Comparison of ENCODE assay signal across 19 cellular contexts in genomic region chr6:152571863-152572394, GRCh38.
A peak's percentile ranks its signal among the peaks of the same experiment; 100 is the strongest.
DNase-seq lines count a peak whose midpoint lies in the region; ATAC-seq and TF ChIP-seq lines count a peak whose summit lies in the region.
"Had no signal": no experiment of that assay in that cellular context is flagged by ENCODE, and none has a peak within 500 bp of the region (broad histone marks: within the 10 kb centered on the region; RNA-seq: fewer than 3 reads in every experiment).

No MANE protein-coding gene starts in this region.

- in situ Hi-C loops in GM23248 (cut with MboI) (no loop called here), brain microvascular endothelial cell (cut with HindIII; ENCODE audit: low pct_ligation_motif_present, low sequenced_read_pairs) (no loop called here)

- H3K27ac ChIP-seq in GM23248, result no peak overlapping the region
- peak overlapping the region; percentile 18 for H3K27ac ChIP-seq in caudate nucleus (ENCODE audit: low read depth, low read length)
- H3K27ac ChIP-seq in lower lobe of right lung, result peak overlapping the region; percentile 37
- H3K27ac ChIP-seq in upper lobe of left lung, result peak overlapping the region in 3 of 4 donors; percentile 67 to 74 (median 72)
- H3K27ac ChIP-seq in brain microvascular endothelial cell, result no peak overlapping the region
- H3K27ac ChIP-seq: A549; BLaER1 treated with 17β-estradiol and CSF1 and Interleukin-3, amounts not matched to agents 10 nM and 100 nM; HL-60; KMS-11; SJCRH30 had no signal

- TF ChIP-seq CTCF in lower lobe of right lung (IDR thresholded peaks at IDR 0.05) (no peak), upper lobe of left lung (IDR thresholded peaks at IDR 0.05) (no peak), brain microvascular endothelial cell (IDR thresholded peaks at IDR 0.05; ENCODE audit: low read depth, low read length, missing control alignments) (no peak)

- no peaks in the 10 kb centered on the region for H3K9me3 Mint-ChIP-seq in stimulated activated naive B cell treated with anti-CD40 and anti-IgM and Interleukin-4, amounts not matched to agents 10 μg/mL and 1 μg/mL and 100 μg/mL, for 72 hours
- H3K9me3 Mint-ChIP-seq: CD8-positive, alpha-beta T cell had no signal

- H3K36me3 Mint-ChIP-seq in stimulated activated naive B cell treated with anti-CD40 and anti-IgM and Interleukin-4, amounts not matched to agents 10 μg/mL and 1 μg/mL and 100 μg/mL, for 72 hours, result no peaks in the 10 kb centered on the region
- H3K36me3 Mint-ChIP-seq: CD8-positive, alpha-beta T cell had no signal

- TF ChIP-seq POLR2A in upper lobe of left lung (IDR thresholded peaks at IDR 0.05), result no peak

- H3K36me3 ChIP-seq in GM23248 (ENCODE audit: low read depth) (no peaks in the 10 kb centered on the region), lower lobe of right lung (no peaks in the 10 kb centered on the region), upper lobe of left lung (no peaks in the 10 kb centered on the region), brain microvascular endothelial cell (replicated peaks) (no peaks in the 10 kb centered on the region)
- H3K36me3 ChIP-seq: BLaER1 treated with 17β-estradiol and CSF1 and Interleukin-3, amounts not matched to agents 10 nM and 100 nM; SJCRH30 had no signal

- H3K27me3 ChIP-seq in GM23248 (replicated peaks; ENCODE audit: insufficient read depth) (no peaks in the 10 kb centered on the region), lower lobe of right lung (ENCODE audit: low read depth) (no peaks in the 10 kb centered on the region), upper lobe of left lung (no peaks in the 10 kb centered on the region), brain microvascular endothelial cell (replicated peaks) (no peaks in the 10 kb centered on the region)
- H3K27me3 ChIP-seq: BLaER1 treated with 17β-estradiol and CSF1 and Interleukin-3, amounts not matched to agents 10 nM and 100 nM; SJCRH30 had no signal

- no peaks in the 10 kb centered on the region for H3K79me2 ChIP-seq in GM23248 (ENCODE audit: insufficient read depth)

- no peaks in the 10 kb centered on the region for H4K20me1 ChIP-seq in GM23248 (ENCODE audit: insufficient read depth)
- H4K20me1 ChIP-seq: BLaER1 treated with 17β-estradiol and CSF1 and Interleukin-3, amounts not matched to agents 10 nM and 100 nM had no signal

- 76 to 77% methylated on average over 2 of the region's 2 CpGs for WGBS in GM23248 (ENCODE audit: low coverage in 1 of 2, low lambda C conversion rate in 2 of 2, missing lambda C conversion rate in 2 of 2), 2 experiments
- 37 to 49% methylated on average over 2 of the region's 2 CpGs for WGBS in upper lobe of left lung, 2 donors

- DNase-seq in GM23248 (peak; percentile 9), caudate nucleus (lab: John Stamatoyannopoulos, UW) (no peak), lower lobe of right lung (no peak), upper lobe of left lung (no peak), brain microvascular endothelial cell (no peak)
- no peak for DNase-seq in stimulated activated naive B cell treated with anti-CD40 and anti-IgM and Interleukin-4, amounts not matched to agents 10 μg/mL and 1 μg/mL and 100 μg/mL, for 72 hours
- DNase-seq: Calu3; CD8-positive, alpha-beta T cell; GF-D8; NCI-H1048; NCI-H146; NCI-H2029 treated with DMSO at 0.1 percent for 48 hours; SJCRH30 had no signal

- no peaks in the 10 kb centered on the region for H3K9me2 ChIP-seq in GM23248 (ENCODE audit: insufficient read depth)

- H3K4me3 Mint-ChIP-seq in stimulated activated naive B cell treated with anti-CD40 and anti-IgM and Interleukin-4, amounts not matched to agents 10 μg/mL and 1 μg/mL and 100 μg/mL, for 72 hours, result no peak overlapping the region
- H3K4me3 Mint-ChIP-seq: CD8-positive, alpha-beta T cell had no signal

- H3K4me1 ChIP-seq in GM23248 (ENCODE audit: insufficient read depth) (peaks cover 37% of the 10 kb centered on the region), lower lobe of right lung (peaks cover 38% of the 10 kb centered on the region), upper lobe of left lung (peaks cover 38 to 49% (median 47%) of the 10 kb centered on the region in 4 donors)
- H3K4me1 ChIP-seq: A549, SJCRH30 had no signal

- ATAC-seq in lower lobe of right lung (peak; percentile 20 to 72), upper lobe of left lung (ENCODE audit: low FRiP score in 2 of 2) (no peak), HG03460 (IDR thresholded peaks at IDR 0.05; ENCODE audit: unreplicated experiment) (no peak)
- no peak for ATAC-seq in stimulated activated naive B cell treated with anti-CD40 and anti-IgM and Interleukin-4, amounts not matched to agents 10 μg/mL and 1 μg/mL and 100 μg/mL, for 72 hours (replicated peaks)
- ATAC-seq: A549; CD8-positive, alpha-beta T cell; Panc1 had no signal

- H3K4me3 ChIP-seq in GM23248, result no peak overlapping the region
- H3K4me3 ChIP-seq in lower lobe of right lung, result no peak overlapping the region
- H3K4me3 ChIP-seq in upper lobe of left lung, result no peak overlapping the region
- no peak overlapping the region for H3K4me3 ChIP-seq in brain microvascular endothelial cell (ENCODE audit: low read depth, low read length)
- H3K4me3 ChIP-seq: A549; BLaER1 treated with 17β-estradiol and CSF1 and Interleukin-3, amounts not matched to agents 10 nM and 100 nM; SJCRH30 had no signal

- TF ChIP-seq EP300 in upper lobe of left lung (IDR thresholded peaks at IDR 0.05), result no peak

- no peaks in the 10 kb centered on the region for H3K4me1 Mint-ChIP-seq in stimulated activated naive B cell treated with anti-CD40 and anti-IgM and Interleukin-4, amounts not matched to agents 10 μg/mL and 1 μg/mL and 100 μg/mL, for 72 hours

- intact Hi-C loops in lower lobe of right lung (cut with DNase I), result no loop called here

- no peak overlapping the region for H3K27ac Mint-ChIP-seq in stimulated activated naive B cell treated with anti-CD40 and anti-IgM and Interleukin-4, amounts not matched to agents 10 μg/mL and 1 μg/mL and 100 μg/mL, for 72 hours
- H3K27ac Mint-ChIP-seq: CD8-positive, alpha-beta T cell had no signal

- peaks cover 0 to 8% of the 10 kb centered on the region in 2 donors for H3K27me3 Mint-ChIP-seq in stimulated activated naive B cell treated with anti-CD40 and anti-IgM and Interleukin-4, amounts not matched to agents 10 μg/mL and 1 μg/mL and 100 μg/mL, for 72 hours

- H3K9me3 ChIP-seq in GM23248 (ENCODE audit: low read depth), result no peaks in the 10 kb centered on the region
- no peaks in the 10 kb centered on the region for H3K9me3 ChIP-seq in lower lobe of right lung
- no peaks in the 10 kb centered on the region for H3K9me3 ChIP-seq in upper lobe of left lung
- H3K9me3 ChIP-seq: A549; BLaER1 treated with 17β-estradiol and CSF1 and Interleukin-3, amounts not matched to agents 10 nM and 100 nM; SJCRH30 had no signal

- no peak overlapping the region for H3K4me2 ChIP-seq in GM23248 (ENCODE audit: unreplicated experiment)
- H3K4me2 ChIP-seq: A549, KMS-11 had no signal

- H2AFZ ChIP-seq in GM23248, result no peak overlapping the region

- peaks cover 17% of the 10 kb centered on the region; the same call in 1 of the 2 replicates for H3F3A ChIP-seq in GM23248 (ENCODE audit: insufficient read depth)

- no peak overlapping the region for H3K9ac ChIP-seq in GM23248
- H3K9ac ChIP-seq: BLaER1 treated with 17β-estradiol and CSF1 and Interleukin-3, amounts not matched to agents 10 nM and 100 nM; KMS-11 had no signal

Comparison
In these comparisons a context has a peak if more than half of its experiments do, and no peak if none do; other contexts are left out.
1. H3K27ac ChIP-seq: peak in caudate nucleus (single experiment), lower lobe of right lung (single experiment) and upper lobe of left lung (3 of 4); none in GM23248 (single experiment) and brain microvascular endothelial cell (single experiment).
2. ATAC-seq: peak in lower lobe of right lung (2 of 2); none in upper lobe of left lung (0 of 2), HG03460 (single experiment) and stimulated activated naive B cell treated with anti-CD40 and anti-IgM and Interleukin-4, amounts not matched to agents 10 μg/mL and 1 μg/mL and 100 μg/mL, for 72 hours (0 of 2).